40 cellular contexts compared by ENCODE assay signal in genomic region chr16:80766798-80767197, GRCh38.
"Had no signal": no experiment of that assay in that cellular context is flagged by ENCODE, and none has a peak within 500 bp of the region (broad histone marks: within the 10 kb centered on the region; RNA-seq: fewer than 3 reads in every experiment).

No MANE protein-coding gene starts in this region.

- H3K4me3 ChIP-seq: adrenal gland, ascending aorta, body of pancreas, breast epithelium, cardiac muscle cell had no signal

- H3K27me3 Mint-ChIP-seq: activated naive CD4-positive, alpha-beta T cell treated with anti-CD3 and anti-CD28 coated beads, Interleukin-2, amount 10 ng/mL, durations not matched to agents 7 days and 5 days; activated naive CD4-positive, alpha-beta T cell treated with anti-CD3 and anti-CD28 coated beads, Interleukin-2, amount 50 U/mL, for 24 hours; activated naive CD8-positive, alpha-beta T cell; activated naive CD8-positive, alpha-beta T cell treated with anti-CD3 and anti-CD28 coated beads for 36 hours; activated naive CD8-positive, alpha-beta T cell treated with anti-CD3 and anti-CD28 coated beads, Interleukin-2, amount 10 ng/mL, durations not matched to agents 7 days and 5 days; activated naive CD8-positive, alpha-beta T cell treated with anti-CD3 and anti-CD28 coated beads, Interleukin-2, amount 50 U/mL, for 24 hours; activated T-cell treated with anti-CD3 and anti-CD28 coated beads, Interleukin-2, amount 50 U/mL, for 24 hours; activated T-helper 17 cell treated with anti-CD3 and anti-CD28 coated beads, Interleukin-2, amount 50 U/mL, for 72 hours; brain; central memory CD8-positive, alpha-beta T cell had no signal

- H3K4me1 ChIP-seq: adrenal gland, ascending aorta, body of pancreas, breast epithelium had no signal

- H3K27ac Mint-ChIP-seq: activated naive CD4-positive, alpha-beta T cell treated with anti-CD3 and anti-CD28 coated beads for 36 hours; activated naive CD4-positive, alpha-beta T cell treated with anti-CD3 and anti-CD28 coated beads, Interleukin-2, amount 10 ng/mL, durations not matched to agents 7 days and 5 days; activated naive CD4-positive, alpha-beta T cell treated with anti-CD3 and anti-CD28 coated beads, Interleukin-2, amount 50 U/mL, for 24 hours; activated naive CD4-positive, alpha-beta T cell treated with anti-CD3 and anti-CD28 coated beads, Interleukin-2, amount 50 U/mL, for 72 hours; activated naive CD8-positive, alpha-beta T cell; activated naive CD8-positive, alpha-beta T cell treated with anti-CD3 and anti-CD28 coated beads for 36 hours; activated naive CD8-positive, alpha-beta T cell treated with anti-CD3 and anti-CD28 coated beads, Interleukin-2, amount 10 ng/mL, durations not matched to agents 7 days and 5 days; activated naive CD8-positive, alpha-beta T cell treated with anti-CD3 and anti-CD28 coated beads, Interleukin-2, amount 50 U/mL, for 24 hours; activated T-cell treated with anti-CD3 and anti-CD28 coated beads, Interleukin-2, amount 50 U/mL, for 24 hours; activated T-cell treated with anti-CD3 and anti-CD28 coated beads, Interleukin-2, amount 50 U/mL, for 72 hours; activated T-helper 1 cell treated with anti-CD3 and anti-CD28 coated beads, Interleukin-12 subunit alpha, Interleukin-12 subunit beta, Interleukin-2, Interleukin-4 antibody, amounts not matched to agents 30 ng/mL and 10 ng/mL and 1 ng/mL, durations not matched to agents 14 hours and 24 hours and 36 hours; activated T-helper 17 cell treated with anti-CD3 and anti-CD28 coated beads, Interleukin-2, amount 50 U/mL, for 72 hours; activated T-helper 2 cell treated with anti-CD3 and anti-CD28 coated beads, Interferon-gamma antibody, Interleukin-2, Interleukin-4, amounts not matched to agents 10 μg/mL and 5 μg/mL and 100 μg/mL, durations not matched to agents 14 hours and 24 hours and 36 hours; brain had no signal

- ATAC-seq: activated naive CD4-positive, alpha-beta T cell treated with anti-CD3 and anti-CD28 coated beads, Interleukin-2, amount 50 U/mL, for 72 hours; activated naive CD8-positive, alpha-beta T cell treated with anti-CD3 and anti-CD28 coated beads, Interleukin-2, amount 50 U/mL, for 24 hours; activated T-cell treated with anti-CD3 and anti-CD28 coated beads, Interleukin-2, amount 50 U/mL, for 4 hours; activated T-cell treated with anti-CD3 and anti-CD28 coated beads, Interleukin-2, amount 50 U/mL, for 72 hours; activated T-helper 17 cell treated with anti-CD3 and anti-CD28 coated beads, Interleukin-2, amount 50 U/mL, for 72 hours; body of pancreas had no signal

- H3K4me1 Mint-ChIP-seq: brain had no signal

- H3K27ac ChIP-seq: adrenal gland, ascending aorta, body of pancreas, brain microvascular endothelial cell, breast epithelium, cardiac muscle cell had no signal

- H3K36me3 ChIP-seq: adrenal gland, ascending aorta, brain microvascular endothelial cell, breast epithelium, cardiac muscle cell had no signal

- H3K27me3 ChIP-seq: adrenal gland, ascending aorta, body of pancreas, brain microvascular endothelial cell, breast epithelium, cardiac muscle cell had no signal

- DNase-seq: activated effector memory CD4-positive, alpha-beta T cell treated with anti-CD3 and anti-CD28 coated beads, Interleukin-2, amount 50 U/mL, for 16 hours; activated effector memory CD4-positive, alpha-beta T cell treated with Interleukin-2 at 50 U/mL for 16 hours; activated gamma-delta T cell; activated gamma-delta T cell treated with Interleukin-2 at 50 U/mL for 16 hours; activated naive CD4-positive, alpha-beta T cell; activated naive CD4-positive, alpha-beta T cell treated with anti-CD3 and anti-CD28 coated beads for 36 hours; activated naive CD4-positive, alpha-beta T cell treated with anti-CD3 and anti-CD28 coated beads, Interleukin-2, amount 10 ng/mL, durations not matched to agents 7 days and 5 days; activated naive CD4-positive, alpha-beta T cell treated with anti-CD3 and anti-CD28 coated beads, Interleukin-2, amount 50 U/mL, for 16 hours; activated naive CD4-positive, alpha-beta T cell treated with Interleukin-2 at 50 U/mL for 16 hours; activated naive CD8-positive, alpha-beta T cell treated with anti-CD3 and anti-CD28 coated beads for 36 hours; activated naive CD8-positive, alpha-beta T cell treated with anti-CD3 and anti-CD28 coated beads, Interleukin-2, amount 10 ng/mL, durations not matched to agents 7 days and 5 days; activated naive CD8-positive, alpha-beta T cell treated with anti-CD3 and anti-CD28 coated beads, Interleukin-2, amount 50 U/mL, for 24 hours; activated T-cell treated with anti-CD3 and anti-CD28 coated beads, Interleukin-2, amount 50 U/mL, for 1 hour; activated T-cell treated with anti-CD3 and anti-CD28 coated beads, Interleukin-2, amount 50 U/mL, for 24 hours; activated T-cell treated with anti-CD3 and anti-CD28 coated beads, Interleukin-2, amount 50 U/mL, for 4 hours; activated T-cell treated with anti-CD3 and anti-CD28 coated beads, Interleukin-2, amount 50 U/mL, for 48 hours; activated T-cell treated with anti-CD3 and anti-CD28 coated beads, Interleukin-2, amount 50 U/mL, for 72 hours; adrenal gland; amniotic stem cell; amygdala; anterior cingulate cortex; aorta; body of pancreas; brain microvascular endothelial cell; caudate nucleus; central memory CD4-positive, alpha-beta T cell; cerebellar nuclear complex had no signal

- H3K4me3 Mint-ChIP-seq: activated naive CD4-positive, alpha-beta T cell treated with anti-CD3 and anti-CD28 coated beads for 36 hours; activated naive CD4-positive, alpha-beta T cell treated with anti-CD3 and anti-CD28 coated beads, Interleukin-2, amount 10 ng/mL, durations not matched to agents 7 days and 5 days; activated naive CD4-positive, alpha-beta T cell treated with anti-CD3 and anti-CD28 coated beads, Interleukin-2, amount 50 U/mL, for 24 hours; activated naive CD8-positive, alpha-beta T cell; activated naive CD8-positive, alpha-beta T cell treated with anti-CD3 and anti-CD28 coated beads for 36 hours; activated naive CD8-positive, alpha-beta T cell treated with anti-CD3 and anti-CD28 coated beads, Interleukin-2, amount 10 ng/mL, durations not matched to agents 7 days and 5 days; activated naive CD8-positive, alpha-beta T cell treated with anti-CD3 and anti-CD28 coated beads, Interleukin-2, amount 50 U/mL, for 24 hours; activated T-cell treated with anti-CD3 and anti-CD28 coated beads, Interleukin-2, amount 50 U/mL, for 24 hours; activated T-cell treated with anti-CD3 and anti-CD28 coated beads, Interleukin-2, amount 50 U/mL, for 4 hours; activated T-cell treated with anti-CD3 and anti-CD28 coated beads, Interleukin-2, amount 50 U/mL, for 72 hours; activated T-helper 1 cell treated with anti-CD3 and anti-CD28 coated beads, Interleukin-12 subunit alpha, Interleukin-12 subunit beta, Interleukin-2, Interleukin-4 antibody, amounts not matched to agents 30 ng/mL and 10 ng/mL and 1 ng/mL, durations not matched to agents 14 hours and 24 hours and 36 hours; activated T-helper 17 cell treated with anti-CD3 and anti-CD28 coated beads, Interleukin-2, amount 50 U/mL, for 72 hours; brain; central memory CD8-positive, alpha-beta T cell had no signal

- H3K9me3 Mint-ChIP-seq: activated naive CD4-positive, alpha-beta T cell treated with anti-CD3 and anti-CD28 coated beads, Interleukin-2, amount 50 U/mL, for 24 hours; activated naive CD8-positive, alpha-beta T cell treated with anti-CD3 and anti-CD28 coated beads, Interleukin-2, amount 50 U/mL, for 24 hours; activated T-cell treated with anti-CD3 and anti-CD28 coated beads, Interleukin-2, amount 50 U/mL, for 24 hours had no signal

- FAIRE-seq: astrocyte, bronchial epithelial cell had no signal
